In genomic region chr1:51425955-51426354, GRCh38 we compare ENCODE assay signal across 25 cellular contexts.
"Had no signal": no experiment of that assay in that cellular context is flagged by ENCODE, and none has a peak within 500 bp of the region (broad histone marks: within the 10 kb centered on the region; RNA-seq: fewer than 3 reads in every experiment).

No MANE protein-coding gene starts in this region.

- H3K79me2 ChIP-seq: hepatocyte had no signal

- H3K27me3 Mint-ChIP-seq: naive B cell; stimulated activated naive CD8-positive, alpha-beta T cell treated with anti-CD3 and anti-CD28 coated beads, Interleukin-15, Interleukin-2, amounts not matched to agents 100 ng/mL and 50 ng/mL, for 24 hours had no signal

- H3K27ac ChIP-seq: hepatocyte, lower lobe of right lung, neural progenitor cell, pancreas, psoas muscle, right lobe of liver, suprapubic skin, thoracic aorta, tibial artery, upper lobe of right lung had no signal

- H3K4me3 ChIP-seq: heart left ventricle, hepatocyte, lower lobe of right lung, neural progenitor cell, pancreas, psoas muscle, right lobe of liver, smooth muscle cell, suprapubic skin, thoracic aorta, tibial artery, upper lobe of right lung had no signal

- H3K4me3 Mint-ChIP-seq: mesothelial cell of epicardium; naive B cell; natural killer cell; nephron progenitor cell; neural progenitor cell; stimulated activated naive CD8-positive, alpha-beta T cell treated with anti-CD3 and anti-CD28 coated beads, Interleukin-15, Interleukin-2, amounts not matched to agents 100 ng/mL and 50 ng/mL, for 24 hours had no signal

- DNase-seq: heart left ventricle; islet precursor cell; lower lobe of right lung; mammary epithelial cell; mesendoderm; naive B cell; natural killer cell; nephron progenitor cell; pancreas; posterior cingulate gyrus; psoas muscle; right lobe of liver; stimulated activated CD4-positive, alpha-beta T cell treated with anti-CD3 and anti-CD28 coated beads, Interleukin-2, amount 100 ng/mL, for 24 hours; stimulated activated CD4-positive, alpha-beta T cell treated with anti-CD3 and anti-CD28 coated beads, Interleukin-4, amount 100 ng/mL, for 1 hour; stimulated activated naive CD4-positive, alpha-beta T cell; tibial artery; trophoblast cell; upper lobe of right lung had no signal

- H3K4me2 ChIP-seq: hepatocyte, neural progenitor cell, smooth muscle cell had no signal

- H3K27me3 ChIP-seq: heart left ventricle, hepatocyte, neural progenitor cell, pancreas, right lobe of liver, suprapubic skin, tibial artery, upper lobe of right lung had no signal

- H3K4me1 ChIP-seq: pancreas, right lobe of liver, upper lobe of right lung had no signal

- H3K27ac Mint-ChIP-seq: mesothelial cell of epicardium; natural killer cell; nephron progenitor cell; neural progenitor cell; stimulated activated naive CD8-positive, alpha-beta T cell treated with anti-CD3 and anti-CD28 coated beads, Interleukin-15, Interleukin-2, amounts not matched to agents 100 ng/mL and 50 ng/mL, for 24 hours had no signal

- H3K36me3 ChIP-seq: neural progenitor cell, pancreas, right lobe of liver, thoracic aorta had no signal

- H3K9ac ChIP-seq: neural progenitor cell had no signal

- H3K9me3 ChIP-seq: lower lobe of right lung, pancreas, psoas muscle, right lobe of liver, suprapubic skin, thoracic aorta, upper lobe of right lung had no signal

- H2AFZ ChIP-seq: hepatocyte, neural progenitor cell had no signal

- H3K9me3 Mint-ChIP-seq: neural progenitor cell had no signal
